Comparison of ENCODE assay signal across 28 cellular contexts in the genomic region with DNA sequence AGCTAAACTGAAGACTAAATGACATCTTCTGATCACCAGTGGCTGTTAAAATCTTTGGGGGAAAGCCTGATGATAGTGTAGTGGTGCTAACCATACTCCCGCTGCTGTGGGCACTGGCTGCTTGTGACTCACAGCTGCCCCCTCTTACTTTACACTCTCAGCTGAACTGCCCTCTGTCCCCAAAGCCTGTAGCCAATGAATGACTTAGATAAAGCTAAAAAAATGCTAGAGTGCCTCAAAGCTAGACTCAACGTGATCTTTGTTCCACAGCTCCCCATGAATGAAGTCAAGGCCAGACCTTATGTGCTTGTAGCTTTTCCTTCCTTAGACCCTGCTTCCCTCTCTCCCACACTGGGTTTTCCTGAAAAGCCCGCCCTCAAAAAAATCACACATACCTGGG.
"Had no signal": no experiment of that assay in that cellular context is flagged by ENCODE, and none has a peak within 500 bp of the region (broad histone marks: within the 10 kb centered on the region; RNA-seq: fewer than 3 reads in every experiment).

No MANE protein-coding gene starts in this region.

- FAIRE-seq: colon, endometrium, frontal cortex had no signal

- H3K27me3 ChIP-seq: adrenal gland, body of pancreas had no signal

- DNase-seq: activated CD4-positive, alpha-beta T cell treated with anti-CD3 and anti-CD28 coated beads for 36 hours; activated CD4-positive, alpha-beta T cell treated with anti-CD3 and anti-CD28 coated beads, Interleukin-2, amount 10 ng/mL, durations not matched to agents 24 days and 14 days; activated CD4-positive, CD25-positive, alpha-beta regulatory T cell; activated CD4-positive, CD25-positive, alpha-beta regulatory T cell treated with anti-CD3 and anti-CD28 coated beads, Interleukin-2, amount 50 U/mL, for 72 hours; activated CD8-positive, alpha-beta memory T cell treated with anti-CD3 and anti-CD28 coated beads for 24 hours; activated CD8-positive, alpha-beta T cell treated with anti-CD3 and anti-CD28 coated beads for 36 hours; activated effector memory CD4-positive, alpha-beta T cell treated with anti-CD3 and anti-CD28 coated beads, Interleukin-2, amount 50 U/mL, for 16 hours; activated naive CD4-positive, alpha-beta T cell treated with anti-CD3 and anti-CD28 coated beads, Interleukin-2, amount 50 U/mL, for 16 hours; activated naive CD8-positive, alpha-beta T cell treated with anti-CD3 and anti-CD28 coated beads, Interleukin-2, amount 50 U/mL, for 24 hours; activated T-cell treated with anti-CD3 and anti-CD28 coated beads, Interleukin-2, amount 50 U/mL, for 48 hours; amygdala; aorta; body of pancreas; caudate nucleus; cortex of kidney; dermis blood vessel endothelial cell; effector CD4-positive, alpha-beta T cell; foreskin fibroblast; head of caudate nucleus; T-helper 2 cell had no signal

- H3K27ac Mint-ChIP-seq: activated CD4-positive, alpha-beta T cell treated with anti-CD3 and anti-CD28 coated beads for 36 hours; activated CD4-positive, alpha-beta T cell treated with anti-CD3 and anti-CD28 coated beads, Interleukin-2, amount 10 ng/mL, durations not matched to agents 24 days and 14 days; activated CD8-positive, alpha-beta T cell treated with anti-CD3 and anti-CD28 coated beads for 36 hours; activated naive CD8-positive, alpha-beta T cell; activated naive CD8-positive, alpha-beta T cell treated with anti-CD3 and anti-CD28 coated beads, Interleukin-2, amount 50 U/mL, for 24 hours; activated T-helper 1 cell treated with anti-CD3 and anti-CD28 coated beads, Interleukin-12 subunit alpha, Interleukin-12 subunit beta, Interleukin-2, Interleukin-4 antibody, amounts not matched to agents 30 ng/mL and 10 ng/mL and 1 ng/mL, durations not matched to agents 14 hours and 24 hours and 36 hours; activated T-helper 2 cell treated with anti-CD3 and anti-CD28 coated beads, Interferon-gamma antibody, Interleukin-2, Interleukin-4, amounts not matched to agents 10 μg/mL and 5 μg/mL and 100 μg/mL, durations not matched to agents 14 hours and 24 hours and 36 hours had no signal

- H3K27me3 Mint-ChIP-seq: activated CD4-positive, alpha-beta T cell treated with anti-CD3 and anti-CD28 coated beads for 36 hours; activated CD4-positive, alpha-beta T cell treated with anti-CD3 and anti-CD28 coated beads, Interleukin-2, amount 10 ng/mL, durations not matched to agents 24 days and 14 days; activated CD8-positive, alpha-beta T cell treated with anti-CD3 and anti-CD28 coated beads for 36 hours; activated naive CD8-positive, alpha-beta T cell; activated naive CD8-positive, alpha-beta T cell treated with anti-CD3 and anti-CD28 coated beads, Interleukin-2, amount 50 U/mL, for 24 hours had no signal

- H3K9me3 ChIP-seq: adrenal gland, body of pancreas had no signal

- H3K4me1 ChIP-seq: body of pancreas had no signal

- H3K9me3 Mint-ChIP-seq: activated CD4-positive, alpha-beta T cell treated with anti-CD3 and anti-CD28 coated beads, Interleukin-2, amount 10 ng/mL, durations not matched to agents 24 days and 14 days; activated CD8-positive, alpha-beta T cell treated with anti-CD3 and anti-CD28 coated beads for 36 hours; activated naive CD8-positive, alpha-beta T cell treated with anti-CD3 and anti-CD28 coated beads, Interleukin-2, amount 50 U/mL, for 24 hours; activated T-helper 1 cell treated with anti-CD3 and anti-CD28 coated beads, Interleukin-12 subunit alpha, Interleukin-12 subunit beta, Interleukin-2, Interleukin-4 antibody, amounts not matched to agents 30 ng/mL and 10 ng/mL and 1 ng/mL, durations not matched to agents 14 hours and 24 hours and 36 hours; activated T-helper 2 cell treated with anti-CD3 and anti-CD28 coated beads, Interferon-gamma antibody, Interleukin-2, Interleukin-4, amounts not matched to agents 10 μg/mL and 5 μg/mL and 100 μg/mL, durations not matched to agents 14 hours and 24 hours and 36 hours had no signal

- H3K27ac ChIP-seq: adrenal gland, body of pancreas had no signal

- H3K4me3 ChIP-seq: adrenal gland, body of pancreas had no signal

- ATAC-seq: activated CD4-positive, alpha-beta T cell treated with anti-CD3 and anti-CD28 coated beads for 36 hours; activated CD8-positive, alpha-beta T cell treated with anti-CD3 and anti-CD28 coated beads for 36 hours; activated naive CD8-positive, alpha-beta T cell treated with anti-CD3 and anti-CD28 coated beads, Interleukin-2, amount 50 U/mL, for 24 hours; body of pancreas; esophagus mucosa had no signal

- H3K4me3 Mint-ChIP-seq: activated CD4-positive, alpha-beta T cell treated with anti-CD3 and anti-CD28 coated beads for 36 hours; activated CD4-positive, alpha-beta T cell treated with anti-CD3 and anti-CD28 coated beads, Interleukin-2, amount 10 ng/mL, durations not matched to agents 24 days and 14 days; activated CD8-positive, alpha-beta T cell treated with anti-CD3 and anti-CD28 coated beads for 36 hours; activated naive CD8-positive, alpha-beta T cell; activated naive CD8-positive, alpha-beta T cell treated with anti-CD3 and anti-CD28 coated beads, Interleukin-2, amount 50 U/mL, for 24 hours; activated T-helper 1 cell treated with anti-CD3 and anti-CD28 coated beads, Interleukin-12 subunit alpha, Interleukin-12 subunit beta, Interleukin-2, Interleukin-4 antibody, amounts not matched to agents 30 ng/mL and 10 ng/mL and 1 ng/mL, durations not matched to agents 14 hours and 24 hours and 36 hours had no signal
